Comparison of ENCODE assay signal across 8 cellular contexts in the genomic region with DNA sequence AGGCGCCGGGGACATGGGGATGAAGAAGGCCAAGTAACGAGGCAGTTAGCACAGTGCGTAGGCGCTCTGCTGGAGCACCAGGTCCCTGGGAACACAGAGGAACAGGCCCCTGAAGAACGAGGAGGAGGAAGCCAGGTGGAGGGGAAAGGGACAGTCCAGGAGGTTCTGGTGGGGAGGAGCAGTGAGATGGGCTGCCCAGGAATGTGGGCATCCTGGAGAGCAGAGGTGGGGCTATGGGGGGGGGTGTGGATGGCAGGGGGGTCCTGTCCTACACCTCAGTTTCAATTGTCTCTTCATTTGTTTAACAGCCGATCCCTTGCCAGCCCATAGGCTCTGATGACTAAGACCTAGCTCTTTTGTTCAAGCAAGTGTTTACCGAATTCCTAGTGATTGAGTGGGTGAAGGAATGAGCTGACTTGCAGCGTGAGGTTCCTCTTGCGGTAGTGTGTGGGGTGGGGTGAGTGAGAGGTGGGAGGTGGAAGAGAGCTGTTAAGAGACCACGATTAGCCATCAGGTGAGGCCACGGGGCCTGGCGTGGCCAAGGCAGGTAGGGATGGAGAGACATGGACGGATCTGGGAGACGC. TPM values are rescaled to one million over a fixed set of nuclear protein-coding genes. Genes with fewer than 3 reads are reported as not detected.
DNase-seq lines count a peak whose midpoint lies in the region; ATAC-seq and TF ChIP-seq lines count a peak whose summit lies in the region.

No MANE protein-coding gene starts in this region.

- in situ Hi-C loops in ACHN (cut with HindIII; ENCODE audit: low pct_ligation_motif_present, low pct_unique_long_range_greater_than_20kb, low sequenced_read_pairs), result no loop called here

- no peak for TF ChIP-seq RAD21 in Ishikawa (IDR thresholded peaks at IDR 0.05; ENCODE audit: low read depth)

- no peak for ATAC-seq in GM21360 (IDR thresholded peaks at IDR 0.05; ENCODE audit: unreplicated experiment)

- TF ChIP-seq EP300 in Ishikawa (IDR thresholded peaks at IDR 0.05; ENCODE audit: borderline replicate concordance), result no peak

- DNase-seq in ACHN (peak; percentile 62), dedifferentiated amniotic fluid mesenchymal stem cell (ENCODE audit: extremely low spot score) (peak; percentile 41), myocyte (ENCODE audit: low read depth) (peak; percentile 67), NCI-H524 treated with DMSO at 0.1 percent for 48 hours (lab: John Stamatoyannopoulos, UW) (no peak), NCI-H128 (lab: John Stamatoyannopoulos, UW; ENCODE audit: unreplicated experiment) (no peak)
- no peak for DNase-seq in activated CD8-positive, alpha-beta memory T cell treated with anti-CD3 and anti-CD28 coated beads for 24 hours

TF ChIP-seq in Ishikawa, 13 proteins besides CTCF, POLR2A, EP300 and RAD21:
- TF ChIP-seq YY1 (IDR thresholded peaks at IDR 0.05; ENCODE audit: low read depth), result no peak
- peak; percentile 53 for TF ChIP-seq TEAD4 (IDR thresholded peaks at IDR 0.05)

RNA-seq across cellular contexts. Expression of a gene that starts 8.4 kb away (rescaled TPM):
- 10.0 and 12.3 TPM in 2 replicates for total RNA-seq in myocyte
- 15.8 TPM for polyA plus RNA-seq in myocyte (2012)

RNA-seq across cellular contexts. Expression of a gene that starts 30.4 kb away (rescaled TPM):
- total RNA-seq in myocyte, result 35.3 and 51.9 TPM in 2 replicates
- 40.0 TPM for polyA plus RNA-seq in myocyte (2012)

RNA-seq across cellular contexts. Expression of a gene that starts 30.6 kb away (rescaled TPM):
- 9.9 and 13.5 TPM in 2 replicates for total RNA-seq in myocyte
- polyA plus RNA-seq in myocyte (2012), result 9.8 TPM

RNA-seq across cellular contexts. Expression of a gene that starts 35.0 kb away (rescaled TPM):
- 31.0 and 34.2 TPM in 2 replicates for total RNA-seq in myocyte
- polyA plus RNA-seq in myocyte (2012), result 24.3 TPM

RNA-seq across cellular contexts. Expression of a gene that starts 35.1 kb away (rescaled TPM):
- total RNA-seq in myocyte, result 33.9 and 53.6 TPM in 2 replicates
- 36.9 TPM for polyA plus RNA-seq in myocyte (2012)

Comparison
In these comparisons a context has a peak if more than half of its experiments do, and no peak if none do; other contexts are left out.
1. DNase-seq: peak in ACHN (single experiment), dedifferentiated amniotic fluid mesenchymal stem cell (single experiment) and myocyte (single experiment); none in NCI-H524 treated with DMSO at 0.1 percent for 48 hours (single experiment), activated CD8-positive, alpha-beta memory T cell treated with anti-CD3 and anti-CD28 coated beads for 24 hours (single experiment) and NCI-H128 (single experiment).